ENCODE assay signal across 11 cellular contexts in genomic region chr20:31607640-31608255, GRCh38. TPM values are rescaled to one million over a fixed set of nuclear protein-coding genes. Genes with fewer than 3 reads are reported as not detected.
DNase-seq lines count a peak whose midpoint lies in the region; FAIRE-seq and TF ChIP-seq lines count a peak whose summit lies in the region.
"Had no signal": no experiment of that assay in that cellular context is flagged by ENCODE, and none has a peak within 500 bp of the region (broad histone marks: within the 10 kb centered on the region; RNA-seq: fewer than 3 reads in every experiment).

No MANE protein-coding gene starts in this region.

- peaks cover 38% of the 10 kb centered on the region for H3K27me3 Mint-ChIP-seq in HFFc6 (ENCODE audit: insufficient read depth)

- H3K36me3 Mint-ChIP-seq in HFFc6 (ENCODE audit: low read depth): peaks cover 29% of the 10 kb centered on the region
- H3K36me3 Mint-ChIP-seq: stimulated activated effector memory CD8-positive, alpha-beta T cell treated with anti-CD3 and anti-CD28 coated beads, Interleukin-12 subunit alpha, Interleukin-12 subunit beta, amount 100 ng/mL, for 72 hours had no signal

- H3K27ac ChIP-seq in ACC112 (ENCODE audit: low read depth, low read length): peak overlapping the region; percentile 100
- peak overlapping the region; percentile 99 for H3K27ac ChIP-seq in mesodermal cell (ENCODE audit: low read depth, low read length, severe bottlenecking)

- H3K4me3 ChIP-seq in ACC112 (ENCODE audit: low read depth, low read length): peak overlapping the region; percentile 81
- H3K4me3 ChIP-seq in mesodermal cell (ENCODE audit: extremely low read depth, insufficient read depth, low read length, poor library complexity, severe bottlenecking): peak overlapping the region; percentile 91

- peaks cover 23% of the 10 kb centered on the region for H3K9me3 Mint-ChIP-seq in HFFc6
- H3K9me3 Mint-ChIP-seq: activated T-helper 1 cell treated with anti-CD3 and anti-CD28 coated beads, Interleukin-12 subunit alpha, Interleukin-12 subunit beta, Interleukin-2, Interleukin-4 antibody, amounts not matched to agents 30 ng/mL and 10 ng/mL and 1 ng/mL, durations not matched to agents 14 hours and 24 hours and 36 hours; memory B cell; stimulated activated effector memory CD8-positive, alpha-beta T cell treated with anti-CD3 and anti-CD28 coated beads, Interleukin-12 subunit alpha, Interleukin-12 subunit beta, amount 100 ng/mL, for 72 hours had no signal

- no peaks in the 10 kb centered on the region for H3K27me3 ChIP-seq in ACC112 (ENCODE audit: insufficient read depth, low read length)

- DNase-seq in HFFc6: peak; percentile 60
- DNase-seq in cerebellar cortex (ENCODE audit: low spot score): peak; percentile 67
- no peak for DNase-seq in GM12891 (ENCODE audit: insufficient read length, low spot score)
- DNase-seq in D721Med (ENCODE audit: insufficient read length, low spot score): no peak
- no peak for DNase-seq in activated effector memory CD4-positive, alpha-beta T cell treated with Interleukin-2 at 50 U/mL for 16 hours
- no peak for DNase-seq in GM13976 (ENCODE audit: low spot score)

- peak overlapping the region; percentile 99 for H3K27ac Mint-ChIP-seq in HFFc6
- H3K27ac Mint-ChIP-seq: activated T-helper 1 cell treated with anti-CD3 and anti-CD28 coated beads, Interleukin-12 subunit alpha, Interleukin-12 subunit beta, Interleukin-2, Interleukin-4 antibody, amounts not matched to agents 30 ng/mL and 10 ng/mL and 1 ng/mL, durations not matched to agents 14 hours and 24 hours and 36 hours; memory B cell; stimulated activated effector memory CD8-positive, alpha-beta T cell treated with anti-CD3 and anti-CD28 coated beads, Interleukin-12 subunit alpha, Interleukin-12 subunit beta, amount 100 ng/mL, for 72 hours had no signal

- TF ChIP-seq POLR2A in GM12891 (IDR thresholded peaks at IDR 0.05; ENCODE audit: low read depth, low read length): no peak

- H3K4me1 Mint-ChIP-seq in HFFc6 (ENCODE audit: low read depth): peaks cover 54% of the 10 kb centered on the region

- H3K36me3 ChIP-seq in ACC112 (ENCODE audit: insufficient read depth, low read length) (peaks cover 11% of the 10 kb centered on the region; the same call in 1 of the 2 replicates), mesodermal cell (ENCODE audit: control insufficient read depth, insufficient read depth, low read length) (peaks cover 19% of the 10 kb centered on the region)

- H3K79me2 ChIP-seq in ACC112 (ENCODE audit: control insufficient read depth, insufficient read depth, low read length, unreplicated experiment): peaks cover 31% of the 10 kb centered on the region

- TF ChIP-seq CTCF in HFFc6 (IDR thresholded peaks at IDR 0.05): no peak
- TF ChIP-seq CTCF in D721Med (IDR thresholded peaks at IDR 0.05; ENCODE audit: insufficient read depth, missing control alignments): no peak
- TF ChIP-seq CTCF in GM13976 (IDR thresholded peaks at IDR 0.05; ENCODE audit: borderline replicate concordance, control extremely low read depth, extremely low read depth, insufficient read depth, missing control alignments): no peak

- FAIRE-seq in GM12891 (lab: Jason Lieb, UNC) (no peak), D721Med (lab: Jason Lieb, UNC) (no peak)

- H3K4me1 ChIP-seq in ACC112 (ENCODE audit: control insufficient read depth, insufficient read depth, low read length, unreplicated experiment): peaks cover 48% of the 10 kb centered on the region
- peaks cover 29% of the 10 kb centered on the region for H3K4me1 ChIP-seq in mesodermal cell (ENCODE audit: control insufficient read depth, insufficient read depth, low read length, poor library complexity, severe bottlenecking)

- H3K9me3 ChIP-seq in mesodermal cell (ENCODE audit: control insufficient read depth, low read length): no peaks in the 10 kb centered on the region

- peak overlapping the region; percentile 96 for H3K4me3 Mint-ChIP-seq in HFFc6
- H3K4me3 Mint-ChIP-seq: activated T-helper 1 cell treated with anti-CD3 and anti-CD28 coated beads, Interleukin-12 subunit alpha, Interleukin-12 subunit beta, Interleukin-2, Interleukin-4 antibody, amounts not matched to agents 30 ng/mL and 10 ng/mL and 1 ng/mL, durations not matched to agents 14 hours and 24 hours and 36 hours; memory B cell; stimulated activated effector memory CD8-positive, alpha-beta T cell treated with anti-CD3 and anti-CD28 coated beads, Interleukin-12 subunit alpha, Interleukin-12 subunit beta, amount 100 ng/mL, for 72 hours had no signal

- 35 to 60% methylated on average over 2 to 4 of the region's 9 CpGs for WGBS in mesodermal cell (ENCODE audit: insufficient coverage in 2 of 2), 2 experiments

- in situ Hi-C loops in GM13976 (cut with MboI; ENCODE audit: low sequenced_read_pairs, unreplicated experiment): no loop called here

- no peak overlapping the region for H2AFZ ChIP-seq in ACC112 (ENCODE audit: low read length, unreplicated experiment)

TF ChIP-seq in GM12891, 5 proteins besides CTCF, POLR2A, EP300 and RAD21:
- no peak for TF ChIP-seq PAX5 (IDR thresholded peaks at IDR 0.05; ENCODE audit: insufficient read depth, low read length, severe bottlenecking)
- TF ChIP-seq TAF1 (IDR thresholded peaks at IDR 0.05; ENCODE audit: low read depth, low read length): no peak
- no peak for TF ChIP-seq POLR2AphosphoS5 (IDR thresholded peaks at IDR 0.05; ENCODE audit: low read depth, low read length)
- TF ChIP-seq POU2F2 (IDR thresholded peaks at IDR 0.05; ENCODE audit: low read depth, low read length): no peak
- no peak for TF ChIP-seq SPI1 (IDR thresholded peaks at IDR 0.05; ENCODE audit: low read depth, low read length)

RNA-seq across cellular contexts. Expression of gene ID1, which starts 2.7 kb away (rescaled TPM):
- total RNA-seq in HFFc6 (2021; fragmentation: NEBNext Ultra II Directional; extraction: Animal tissue kit (Norgen Biotek cat#: 25700)): 100 to 1,000 TPM; 397 to 487 (median 452) TPM
- 455 TPM for polyA plus RNA-seq in mesodermal cell (2013, experiment 1 of 2)
- polyA plus RNA-seq in mesodermal cell (2013, experiment 2 of 2): 320 TPM
- polyA plus RNA-seq in GM12891 (2012; ENCODE audit: low read depth, missing spikeins): 0.53 TPM

RNA-seq across cellular contexts. Expression of gene COX4I2, which starts 30.0 kb away (rescaled TPM):
- not detected for total RNA-seq in HFFc6 (2021; fragmentation: NEBNext Ultra II Directional; extraction: Animal tissue kit (Norgen Biotek cat#: 25700))
- not detected for polyA plus RNA-seq in mesodermal cell (2013, experiment 1 of 2)
- polyA plus RNA-seq in mesodermal cell (2013, experiment 2 of 2): not detected
- polyA plus RNA-seq in GM12891 (2012; ENCODE audit: low read depth, missing spikeins): not detected
- total RNA-seq: activated T-helper 1 cell treated with anti-CD3 and anti-CD28 coated beads, Interleukin-12 subunit alpha, Interleukin-12 subunit beta, Interleukin-2, Interleukin-4 antibody, amounts not matched to agents 30 ng/mL and 10 ng/mL and 1 ng/mL, durations not matched to agents 14 hours and 24 hours and 36 hours had no signal

Comparison
In these comparisons a context has a peak if more than half of its experiments do, and no peak if none do; other contexts are left out.
1. DNase-seq: peak in HFFc6 (single experiment) and cerebellar cortex (single experiment); none in GM12891 (single experiment), D721Med (single experiment), activated effector memory CD4-positive, alpha-beta T cell treated with Interleukin-2 at 50 U/mL for 16 hours (single experiment) and GM13976 (single experiment).